In genomic region chr4:138835833-138836521, GRCh38 we compare ENCODE assay signal across 12 cellular contexts.
DNase-seq lines count a peak whose midpoint lies in the region; ATAC-seq, FAIRE-seq and TF ChIP-seq lines count a peak whose summit lies in the region.
"Had no signal": no experiment of that assay in that cellular context is flagged by ENCODE, and none has a peak within 500 bp of the region (broad histone marks: within the 10 kb centered on the region; RNA-seq: fewer than 3 reads in every experiment).

No MANE protein-coding gene starts in this region.

- no peaks in the 10 kb centered on the region for H3K36me3 ChIP-seq in bronchial epithelial cell (ENCODE audit: control insufficient read depth, insufficient read depth, low read length)

- no peak overlapping the region for H3K4me3 ChIP-seq in bronchial epithelial cell (ENCODE audit: low read depth, low read length)

- TF ChIP-seq CTCF in bronchial epithelial cell (IDR thresholded peaks at IDR 0.05; ENCODE audit: insufficient read depth, low read length, severe bottlenecking): no peak

- DNase-seq in NCI-H1092 treated with DMSO at 0.1 percent for 48 hours (lab: John Stamatoyannopoulos, UW): peak; percentile 95
- peak; percentile 29 for DNase-seq in bronchial epithelial cell (ENCODE audit: low read depth)
- DNase-seq in left lobe of liver (ENCODE audit: low spot score): peak; percentile 65
- no peak for DNase-seq in NCI-H1048 (lab: John Stamatoyannopoulos, UW)
- DNase-seq in activated CD4-positive, alpha-beta T cell treated with anti-CD3 and anti-CD28 coated beads, Interleukin-2, amount 50 U/mL, for 1 hour: no peak
- DNase-seq: activated T-cell treated with anti-CD3 and anti-CD28 coated beads, Interleukin-2, amount 50 U/mL, for 4 hours; GDM1; SIG-M5 had no signal

- FAIRE-seq in bronchial epithelial cell (lab: Jason Lieb, UNC): no peak
- FAIRE-seq: endometrium had no signal

- ATAC-seq in GM18907 (IDR thresholded peaks at IDR 0.05; ENCODE audit: unreplicated experiment): peak; percentile 47
- ATAC-seq in left lobe of liver: peak; percentile 90
- ATAC-seq in GM19035 (IDR thresholded peaks at IDR 0.05; ENCODE audit: unreplicated experiment): no peak
- ATAC-seq in GM18870 (IDR thresholded peaks at IDR 0.05; ENCODE audit: unreplicated experiment): no peak
- ATAC-seq: activated T-cell treated with anti-CD3 and anti-CD28 coated beads, Interleukin-2, amount 50 U/mL, for 4 hours had no signal

- H3K27me3 ChIP-seq in bronchial epithelial cell (ENCODE audit: control insufficient read depth, insufficient read depth, low read length): no peaks in the 10 kb centered on the region

Comparison
In these comparisons a context has a peak if more than half of its experiments do, and no peak if none do; other contexts are left out.
1. ATAC-seq: peak in GM18907 (single experiment) and left lobe of liver (single experiment); none in GM19035 (single experiment) and GM18870 (single experiment).
2. DNase-seq: peak in NCI-H1092 treated with DMSO at 0.1 percent for 48 hours (single experiment), bronchial epithelial cell (single experiment) and left lobe of liver (single experiment); none in NCI-H1048 (single experiment) and activated CD4-positive, alpha-beta T cell treated with anti-CD3 and anti-CD28 coated beads, Interleukin-2, amount 50 U/mL, for 1 hour (single experiment).